In the genomic region with DNA sequence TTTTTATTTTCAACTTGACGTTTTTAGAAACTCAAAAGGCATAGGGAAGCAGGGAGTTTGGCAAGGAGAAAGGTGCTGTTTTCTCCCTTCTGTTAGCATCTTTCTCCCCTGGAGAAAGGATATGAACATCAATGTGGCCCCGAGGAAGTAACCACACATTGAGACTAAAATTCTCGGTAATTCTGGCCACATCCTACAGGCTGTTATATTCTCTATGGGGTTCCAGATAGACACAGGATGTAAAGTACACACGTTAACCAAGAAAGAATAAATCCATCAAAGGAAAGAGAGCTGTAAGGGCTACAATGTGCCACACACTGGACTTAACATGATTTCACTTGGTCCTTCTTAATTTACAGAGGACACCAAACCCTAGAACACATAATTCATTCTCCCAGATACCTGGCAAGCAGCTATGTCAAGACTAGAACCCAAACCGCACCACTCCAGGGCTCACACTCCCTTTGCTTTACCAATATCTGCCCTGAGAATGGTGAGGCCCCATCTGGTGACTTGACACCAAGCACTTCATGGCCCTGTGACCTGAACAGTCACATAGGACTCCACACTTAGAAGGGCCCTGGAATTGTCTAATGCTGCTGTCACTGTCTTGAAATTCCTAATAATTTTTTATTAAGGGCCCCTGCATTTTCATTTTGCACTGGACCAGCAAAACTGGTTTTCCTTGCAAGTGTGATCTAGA, we compare ENCODE assay signal across 17 cellular contexts.
"Had no signal": no experiment of that assay in that cellular context is flagged by ENCODE, and none has a peak within 500 bp of the region (broad histone marks: within the 10 kb centered on the region; RNA-seq: fewer than 3 reads in every experiment).

No MANE protein-coding gene starts in this region.

- H3K4me1 ChIP-seq: colonic mucosa, sigmoid colon, testis, uterus had no signal

- H3K4me2 ChIP-seq: smooth muscle cell had no signal

- H3K4me1 Mint-ChIP-seq: immature natural killer cell; natural killer cell; stimulated activated naive B cell treated with anti-CD40 and anti-IgM and Interleukin-4, amounts not matched to agents 10 μg/mL and 1 μg/mL and 100 μg/mL, for 72 hours had no signal

- H3K27me3 ChIP-seq: colonic mucosa, sigmoid colon, testis, uterus had no signal

- H3K27ac Mint-ChIP-seq: activated naive CD8-positive, alpha-beta T cell; immature natural killer cell; natural killer cell; stimulated activated naive B cell treated with anti-CD40 and anti-IgM and Interleukin-4, amounts not matched to agents 10 μg/mL and 1 μg/mL and 100 μg/mL, for 72 hours had no signal

- H3K4me3 Mint-ChIP-seq: activated naive CD8-positive, alpha-beta T cell; immature natural killer cell; natural killer cell; stimulated activated naive B cell treated with anti-CD40 and anti-IgM and Interleukin-4, amounts not matched to agents 10 μg/mL and 1 μg/mL and 100 μg/mL, for 72 hours had no signal

- H3K9me3 ChIP-seq: colonic mucosa, testis, uterus had no signal

- H3K36me3 ChIP-seq: colonic mucosa, sigmoid colon, uterus had no signal

- ATAC-seq: left ventricle myocardium superior; natural killer cell; stimulated activated naive B cell treated with anti-CD40 and anti-IgM and Interleukin-4, amounts not matched to agents 10 μg/mL and 1 μg/mL and 100 μg/mL, for 72 hours had no signal

- DNase-seq: activated gamma-delta T cell treated with Interleukin-2 at 50 U/mL for 16 hours; activated T-cell treated with anti-CD3 and anti-CD28 coated beads, Interleukin-2, amount 50 U/mL, for 1 hour; amniotic stem cell; colonic mucosa; dorsolateral prefrontal cortex; immature natural killer cell; left ventricle myocardium superior; midbrain; natural killer cell; sigmoid colon; stimulated activated CD4-positive, alpha-beta T cell treated with anti-CD3 and anti-CD28 coated beads, Interleukin-15, amount 100 ng/mL, for 24 hours; stimulated activated naive B cell treated with anti-CD40 and anti-IgM and Interleukin-4, amounts not matched to agents 10 μg/mL and 1 μg/mL and 100 μg/mL, for 72 hours; testis; trophoblast cell; uterus had no signal

- H3K36me3 Mint-ChIP-seq: immature natural killer cell; natural killer cell; stimulated activated naive B cell treated with anti-CD40 and anti-IgM and Interleukin-4, amounts not matched to agents 10 μg/mL and 1 μg/mL and 100 μg/mL, for 72 hours had no signal

- H3K4me3 ChIP-seq: colonic mucosa, dorsolateral prefrontal cortex, sigmoid colon, smooth muscle cell, testis, uterus had no signal

- H3K27ac ChIP-seq: colonic mucosa, dorsolateral prefrontal cortex, sigmoid colon, testis, uterus had no signal
